ENCODE assay signal across 9 cellular contexts in genomic region chr2:68762665-68763064, GRCh38. TPM values are rescaled to one million over a fixed set of nuclear protein-coding genes. Genes with fewer than 3 reads are reported as not detected.
DNase-seq lines count a peak whose midpoint lies in the region; ATAC-seq and FAIRE-seq lines count a peak whose summit lies in the region.
"Had no signal": no experiment of that assay in that cellular context is flagged by ENCODE, and none has a peak within 500 bp of the region (broad histone marks: within the 10 kb centered on the region; RNA-seq: fewer than 3 reads in every experiment).

No MANE protein-coding gene starts in this region.

- H3K4me1 Mint-ChIP-seq in activated CD4-positive, alpha-beta memory T cell treated with anti-CD3 and anti-CD28 coated beads for 36 hours (ENCODE audit: low read depth): peaks cover 93% of the 10 kb centered on the region
- H3K4me1 Mint-ChIP-seq in naive B cell: peaks cover 70 to 72% (median 70%) of the 10 kb centered on the region in 3 donors

- H3K79me2 ChIP-seq in GM23248 (ENCODE audit: insufficient read depth): no peaks in the 10 kb centered on the region

- H3K27ac ChIP-seq in small intestine (ENCODE audit: low read depth in 1 of 2, low read length in 1 of 2) (peak overlapping the region in 1 of 2 donors; percentile 29), GM23248 (no peak overlapping the region)

- FAIRE-seq in GM18507 (lab: Jason Lieb, UNC) (peak; percentile 78), small intestine (lab: Jason Lieb, UNC) (no peak)

- CTCF ChIA-PET in activated CD4-positive, alpha-beta memory T cell treated with anti-CD3 and anti-CD28 coated beads for 36 hours (lab: Charles Lee): interaction anchor here (0.6 to 8.0 kb wide), 10 partner anchors 9 to 296 kb away, joined by 3 to 161 read pairs (median 4); partner anchors contain the start of genes ARHGAP25 and FBXO48

- no peaks in the 10 kb centered on the region for H3K27me3 ChIP-seq in small intestine (ENCODE audit: control insufficient read depth in 2 of 2, insufficient read depth in 2 of 2, low read length in 2 of 2)
- peaks cover 14% of the 10 kb centered on the region; the same call in 1 of the 2 replicates for H3K27me3 ChIP-seq in GM23248 (replicated peaks; ENCODE audit: insufficient read depth)

- H3F3A ChIP-seq in GM23248 (ENCODE audit: insufficient read depth): no peaks in the 10 kb centered on the region

- H3K9me2 ChIP-seq in GM23248 (ENCODE audit: insufficient read depth): no peaks in the 10 kb centered on the region

- in situ Hi-C loops in GM23248 (cut with MboI): no loop called here

- H3K9me3 Mint-ChIP-seq in activated CD4-positive, alpha-beta memory T cell treated with anti-CD3 and anti-CD28 coated beads for 36 hours: no peaks in the 10 kb centered on the region
- no peaks in the 10 kb centered on the region for H3K9me3 Mint-ChIP-seq in naive B cell

- ATAC-seq in HG02798 (IDR thresholded peaks at IDR 0.05; ENCODE audit: poor library complexity, unreplicated experiment): peak; percentile 59
- peak; percentile 67 to 71 for ATAC-seq in naive B cell (ENCODE audit: low read depth in 2 of 2)
- no peak for ATAC-seq in GM21723 (IDR thresholded peaks at IDR 0.05; ENCODE audit: unreplicated experiment)
- no peak for ATAC-seq in HG03045 (IDR thresholded peaks at IDR 0.05; ENCODE audit: unreplicated experiment)

- H3K4me3 Mint-ChIP-seq in activated CD4-positive, alpha-beta memory T cell treated with anti-CD3 and anti-CD28 coated beads for 36 hours: peak overlapping the region; percentile 42
- H3K4me3 Mint-ChIP-seq in naive B cell: peak overlapping the region in 7 of 8 donors; percentile 46 to 75 (median 65)

- H3K9ac ChIP-seq in GM23248: no peak overlapping the region

- intact Hi-C loops in activated CD4-positive, alpha-beta memory T cell treated with anti-CD3 and anti-CD28 coated beads for 36 hours (cut with micrococcal nuclease): loop anchor here (1.0 kb wide), 2 partner anchors 11 to 13 kb away; no protein-coding TSS in a partner anchor

- H4K20me1 ChIP-seq in GM23248 (ENCODE audit: insufficient read depth): no peaks in the 10 kb centered on the region

- no peak overlapping the region for H3K4me2 ChIP-seq in GM23248 (ENCODE audit: unreplicated experiment)

- H3K27me3 Mint-ChIP-seq in activated CD4-positive, alpha-beta memory T cell treated with anti-CD3 and anti-CD28 coated beads for 36 hours: no peaks in the 10 kb centered on the region
- no peaks in the 10 kb centered on the region for H3K27me3 Mint-ChIP-seq in naive B cell

- no peaks in the 10 kb centered on the region for H3K9me3 ChIP-seq in small intestine (ENCODE audit: control insufficient read depth, low read depth)
- no peaks in the 10 kb centered on the region for H3K9me3 ChIP-seq in GM23248 (ENCODE audit: low read depth)

- H3K4me3 ChIP-seq in small intestine (ENCODE audit: low read depth in 1 of 2, low read length in 2 of 2) (no peak overlapping the region), GM23248 (no peak overlapping the region)

- POLR2A ChIA-PET in activated CD4-positive, alpha-beta memory T cell treated with anti-CD3 and anti-CD28 coated beads for 36 hours (lab: Charles Lee): interaction anchor here (1.0 to 1.3 kb wide), 5 partner anchors 9 to 146 kb away, joined by 3 to 5 read pairs (median 3); no protein-coding TSS in a partner anchor

- H3K4me1 ChIP-seq in small intestine (ENCODE audit: control insufficient read depth in 2 of 2, insufficient read depth in 1 of 2, low read depth in 1 of 2, low read length in 1 of 2): peaks cover 0 to 4% of the 10 kb centered on the region in 2 donors
- H3K4me1 ChIP-seq in GM23248 (ENCODE audit: insufficient read depth): no peaks in the 10 kb centered on the region

- peak overlapping the region; percentile 91 for H3K27ac Mint-ChIP-seq in activated CD4-positive, alpha-beta memory T cell treated with anti-CD3 and anti-CD28 coated beads for 36 hours
- peak overlapping the region; percentile 94 to 99 (median 96) for H3K27ac Mint-ChIP-seq in naive B cell

- DNase-seq in GM18507 (ENCODE audit: extremely low spot score, insufficient read length, low read depth) (no peak), naive B cell (peak; percentile 72), small intestine (no peak), GM23248 (no peak)
- DNase-seq in activated CD4-positive, alpha-beta memory T cell treated with anti-CD3 and anti-CD28 coated beads for 36 hours: no peak

- no peak overlapping the region for H2AFZ ChIP-seq in GM23248

- peaks cover 6% of the 10 kb centered on the region for H3K36me3 Mint-ChIP-seq in activated CD4-positive, alpha-beta memory T cell treated with anti-CD3 and anti-CD28 coated beads for 36 hours
- H3K36me3 Mint-ChIP-seq in naive B cell: no peaks in the 10 kb centered on the region

- no peaks in the 10 kb centered on the region for H3K36me3 ChIP-seq in small intestine (ENCODE audit: control insufficient read depth in 2 of 2, insufficient read depth in 2 of 2, low read length in 2 of 2)
- H3K36me3 ChIP-seq in GM23248 (ENCODE audit: low read depth): no peaks in the 10 kb centered on the region

RNA-seq across cellular contexts. Expression of gene ARHGAP25, which starts 28.1 kb away (rescaled TPM):
- 10 to 100 TPM; 79.8 to 87.7 TPM for total RNA-seq in activated CD4-positive, alpha-beta memory T cell treated with anti-CD3 and anti-CD28 coated beads for 36 hours
- polyA plus RNA-seq in naive B cell (ENCODE audit: low read depth in 6 of 6) (100 to 1,000 TPM in 4 of 6 donors, 10 to 100 TPM in 2; 45.1 to 164 (median 107) TPM), small intestine (1 to 10 TPM; 1.8 to 7.6 (median 3.6) TPM), GM23248 (2016; fragmentation: Nextera tagmentation; extraction: Ambion mirVana) (not detected in 2 replicates)
- total RNA-seq in GM23248 (2014; rRNA removed; shearing (Covaris generic)): not detected in 2 replicates
- total RNA-seq: epithelial cell of proximal tubule had no signal

Comparison
In these comparisons a context has a peak if more than half of its experiments do, and no peak if none do; other contexts are left out.
1. ATAC-seq: peak in HG02798 (single experiment) and naive B cell (2 of 2); none in GM21723 (single experiment) and HG03045 (single experiment).
2. RNA of gene ARHGAP25, which starts 28.1 kb away (polyA plus RNA-seq): 45.1 to 164 TPM in naive B cell; 1.8 to 7.6 TPM in small intestine and not detected in GM23248; every median in the first group is over 4 times any median in the second.